In the genomic region with DNA sequence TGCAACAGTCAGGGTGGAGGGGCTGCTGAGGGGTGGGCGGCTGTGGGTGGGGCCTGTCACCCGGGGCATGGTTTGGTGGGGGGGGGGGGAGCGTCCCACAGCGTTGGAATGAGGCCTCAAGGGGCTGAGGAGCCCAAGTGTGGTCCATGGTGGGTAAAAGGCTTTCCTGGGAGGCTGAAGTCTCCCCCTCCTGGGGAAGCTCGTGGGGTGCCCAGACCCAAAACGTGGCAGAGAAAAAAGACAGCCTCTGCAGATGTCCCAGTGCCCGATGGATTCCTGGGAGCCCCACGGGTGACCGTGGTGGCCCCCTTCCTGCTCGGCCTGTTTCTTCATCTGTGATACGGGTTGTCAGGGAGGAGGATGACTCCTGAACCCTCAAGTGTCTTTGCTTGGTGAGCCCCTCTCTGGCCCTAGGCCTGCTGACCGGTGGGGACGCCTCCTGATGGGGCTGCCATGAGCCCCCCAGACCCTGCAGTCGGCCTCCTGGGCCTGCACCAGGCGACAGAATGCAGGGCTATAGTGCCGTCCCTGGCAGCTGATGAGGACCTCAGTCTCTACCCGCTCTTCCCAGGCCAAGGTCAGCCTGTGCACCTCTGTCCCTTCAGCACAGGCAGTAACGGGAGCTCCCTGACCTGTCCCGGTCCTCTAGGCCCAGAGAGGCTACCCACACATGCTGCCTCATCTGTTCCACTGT, we compare ENCODE assay signal across 1 cellular context.
TF ChIP-seq lines count a peak whose summit lies in the region.

No MANE protein-coding gene starts in this region.

TF ChIP-seq in SK-N-SH, 30 proteins besides CTCF, POLR2A, EP300 and RAD21 (continued from another document):
- TF ChIP-seq, protein P1, sequence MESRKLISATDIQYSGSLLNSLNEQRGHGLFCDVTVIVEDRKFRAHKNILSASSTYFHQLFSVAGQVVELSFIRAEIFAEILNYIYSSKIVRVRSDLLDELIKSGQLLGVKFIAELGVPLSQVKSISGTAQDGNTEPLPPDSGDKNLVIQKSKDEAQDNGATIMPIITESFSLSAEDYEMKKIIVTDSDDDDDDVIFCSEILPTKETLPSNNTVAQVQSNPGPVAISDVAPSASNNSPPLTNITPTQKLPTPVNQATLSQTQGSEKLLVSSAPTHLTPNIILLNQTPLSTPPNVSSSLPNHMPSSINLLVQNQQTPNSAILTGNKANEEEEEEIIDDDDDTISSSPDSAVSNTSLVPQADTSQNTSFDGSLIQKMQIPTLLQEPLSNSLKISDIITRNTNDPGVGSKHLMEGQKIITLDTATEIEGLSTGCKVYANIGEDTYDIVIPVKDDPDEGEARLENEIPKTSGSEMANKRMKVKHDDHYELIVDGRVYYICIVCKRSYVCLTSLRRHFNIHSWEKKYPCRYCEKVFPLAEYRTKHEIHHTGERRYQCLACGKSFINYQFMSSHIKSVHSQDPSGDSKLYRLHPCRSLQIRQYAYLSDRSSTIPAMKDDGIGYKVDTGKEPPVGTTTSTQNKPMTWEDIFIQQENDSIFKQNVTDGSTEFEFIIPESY (IDR thresholded peaks at IDR 0.05; ENCODE audit: borderline replicate concordance, low read depth), result no peak
- TF ChIP-seq USF1 (IDR thresholded peaks at IDR 0.05; ENCODE audit: borderline replicate concordance, low read depth), result no peak
